Comparison of ENCODE assay signal across 17 cellular contexts in the genomic region with DNA sequence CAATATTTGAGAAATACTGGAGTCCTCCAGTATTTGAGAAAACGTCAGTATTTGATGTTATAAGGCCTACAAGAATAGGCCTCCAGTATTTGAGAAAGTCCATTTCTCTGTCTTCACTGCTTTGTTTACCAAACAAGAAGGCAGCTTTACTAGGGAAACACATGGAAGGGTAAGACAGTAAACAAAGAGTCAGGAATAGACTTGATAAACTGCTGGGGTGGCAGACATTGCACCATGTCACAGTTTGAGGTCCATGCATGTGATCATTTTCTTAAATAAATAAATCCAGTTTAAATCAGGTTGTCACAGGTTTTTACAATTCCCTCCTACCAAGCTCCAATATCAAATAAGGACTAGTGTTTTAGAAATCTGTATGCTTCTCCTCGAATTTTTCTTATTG.
DNase-seq lines count a peak whose midpoint lies in the region; ATAC-seq and TF ChIP-seq lines count a peak whose summit lies in the region.
"Had no signal": no experiment of that assay in that cellular context is flagged by ENCODE, and none has a peak within 500 bp of the region (broad histone marks: within the 10 kb centered on the region; RNA-seq: fewer than 3 reads in every experiment).

No MANE protein-coding gene starts in this region.

- no peak for DNase-seq in GM23338 (ENCODE audit: low spot score)
- no peak for DNase-seq in neural progenitor cell (ENCODE audit: low spot score)
- DNase-seq in NCI-H524 treated with DMSO at 0.1 percent for 48 hours (lab: John Stamatoyannopoulos, UW) = no peak
- DNase-seq in DMS 273 treated with DMSO at 0.1 percent for 48 hours (lab: John Stamatoyannopoulos, UW) = no peak
- DNase-seq in left cardiac atrium = no peak
- DNase-seq: CD8-positive, alpha-beta T cell; COR-L47; DMS79; HCEC 1CT; HFFc6; KG1 had no signal

- no peaks in the 10 kb centered on the region for H3K9me2 ChIP-seq in GM23338 (ENCODE audit: insufficient read depth)

- H4K20me1 ChIP-seq in GM23338 (replicated peaks; ENCODE audit: insufficient read depth) (no peaks in the 10 kb centered on the region), OCI-LY3 (ENCODE audit: insufficient read depth, low read length) (no peaks in the 10 kb centered on the region), neural progenitor cell (ENCODE audit: low read depth) (no peaks in the 10 kb centered on the region)

- TF ChIP-seq CTCF in GM23338 (conservative IDR thresholded peaks at IDR 0.05; ENCODE audit: low read depth in 2 of 2) (no peak), OCI-LY3 (IDR thresholded peaks at IDR 0.05; ENCODE audit: low read depth, low read length) (no peak), neural progenitor cell (IDR thresholded peaks at IDR 0.05) (no peak)

- no peak overlapping the region for H3K4me3 Mint-ChIP-seq in GM23338
- no peak overlapping the region for H3K4me3 Mint-ChIP-seq in neural progenitor cell
- H3K4me3 Mint-ChIP-seq: CD14-positive monocyte; CD8-positive, alpha-beta T cell; HFFc6; IgD-negative memory B cell had no signal

- H3K4me1 Mint-ChIP-seq in GM23338 = peaks cover 26% of the 10 kb centered on the region
- no peaks in the 10 kb centered on the region for H3K4me1 Mint-ChIP-seq in neural progenitor cell
- H3K4me1 Mint-ChIP-seq: CD14-positive monocyte, IgD-negative memory B cell had no signal

- H3K4me1 ChIP-seq in GM23338 (ENCODE audit: insufficient read depth) (peaks cover 31% of the 10 kb centered on the region), HUES64 (ENCODE audit: insufficient read depth, low read length) (peaks cover 27% of the 10 kb centered on the region), OCI-LY3 (ENCODE audit: low read length) (no peaks in the 10 kb centered on the region), neural progenitor cell (no peaks in the 10 kb centered on the region)

- H3K27me3 ChIP-seq in GM23338 (ENCODE audit: insufficient read depth) (no peaks in the 10 kb centered on the region), HUES64 (ENCODE audit: insufficient read depth, low read length) (no peaks in the 10 kb centered on the region), OCI-LY3 (ENCODE audit: low read depth, low read length) (no peaks in the 10 kb centered on the region), neural progenitor cell (no peaks in the 10 kb centered on the region)

- H3F3A ChIP-seq in GM23338 (replicated peaks; ENCODE audit: low read depth) (no peaks in the 10 kb centered on the region), neural progenitor cell (ENCODE audit: low read depth) (no peaks in the 10 kb centered on the region)

- H3K27ac Mint-ChIP-seq in GM23338 = no peak overlapping the region
- no peak overlapping the region for H3K27ac Mint-ChIP-seq in neural progenitor cell
- H3K27ac Mint-ChIP-seq: CD14-positive monocyte; CD8-positive, alpha-beta T cell; HFFc6; IgD-negative memory B cell had no signal

- WGBS in HUES64 = 87% methylated on average over 1 of the region's 2 CpGs

- intact Hi-C loops in left cardiac atrium (cut with DNase I) = no loop called here

- ATAC-seq in GM23338 (no peak), left cardiac atrium (no peak)
- ATAC-seq: CD8-positive, alpha-beta T cell; GM12878 had no signal

- no peaks in the 10 kb centered on the region for H3K9me3 Mint-ChIP-seq in GM23338
- no peaks in the 10 kb centered on the region for H3K9me3 Mint-ChIP-seq in neural progenitor cell

- H3K9me3 ChIP-seq in HUES64 (ENCODE audit: insufficient read depth, low read depth, low read length) = no peaks in the 10 kb centered on the region
- no peaks in the 10 kb centered on the region for H3K9me3 ChIP-seq in OCI-LY3 (ENCODE audit: insufficient read depth, low read length)
- H3K9me3 ChIP-seq in neural progenitor cell (ENCODE audit: low read depth) = no peaks in the 10 kb centered on the region

- no peaks in the 10 kb centered on the region for H3K36me3 ChIP-seq in GM23338 (ENCODE audit: insufficient read depth)
- no peaks in the 10 kb centered on the region for H3K36me3 ChIP-seq in HUES64 (ENCODE audit: insufficient read depth, low read length)
- no peaks in the 10 kb centered on the region for H3K36me3 ChIP-seq in OCI-LY3 (replicated peaks; ENCODE audit: low read depth, low read length)
- H3K36me3 ChIP-seq in neural progenitor cell = no peaks in the 10 kb centered on the region

- H3K79me2 ChIP-seq in GM23338 (replicated peaks; ENCODE audit: insufficient read depth) (no peaks in the 10 kb centered on the region), OCI-LY3 (ENCODE audit: low read length) (no peaks in the 10 kb centered on the region), neural progenitor cell (ENCODE audit: low read depth) (no peaks in the 10 kb centered on the region)

- H3K9ac ChIP-seq in HUES64 (ENCODE audit: low read depth, low read length) (no peak overlapping the region), OCI-LY3 (ENCODE audit: low read length) (no peak overlapping the region), neural progenitor cell (no peak overlapping the region)

- H3K4me3 ChIP-seq in GM23338 = no peak overlapping the region
- no peak overlapping the region for H3K4me3 ChIP-seq in HUES64 (ENCODE audit: low read length)
- no peak overlapping the region for H3K4me3 ChIP-seq in OCI-LY3 (ENCODE audit: low read length)
- H3K4me3 ChIP-seq in neural progenitor cell = no peak overlapping the region
- H3K4me3 ChIP-seq: GM12878 had no signal

- H3K4me2 ChIP-seq in GM23338 (no peak overlapping the region), OCI-LY3 (ENCODE audit: low read length) (no peak overlapping the region), neural progenitor cell (no peak overlapping the region)

- 0 out of 2 replicates have a peak overlapping the region, but pooled peaks have one; percentile 3 for H2AFZ ChIP-seq in GM23338
- 0 out of 2 replicates have a peak overlapping the region, but pooled peaks have one; percentile 21 for H2AFZ ChIP-seq in OCI-LY3 (ENCODE audit: low read depth, low read length)
- peak overlapping the region; percentile 50 for H2AFZ ChIP-seq in neural progenitor cell (replicated peaks)

- H3K36me3 Mint-ChIP-seq in GM23338 (ENCODE audit: low read depth) (no peaks in the 10 kb centered on the region), neural progenitor cell (no peaks in the 10 kb centered on the region)
- H3K36me3 Mint-ChIP-seq: CD14-positive monocyte; CD8-positive, alpha-beta T cell had no signal

- H3K27ac ChIP-seq in GM23338 (ENCODE audit: low read depth) (no peak overlapping the region), HUES64 (ENCODE audit: low read depth, low read length) (peak overlapping the region; percentile 42), OCI-LY3 (ENCODE audit: low read length) (no peak overlapping the region), neural progenitor cell (no peak overlapping the region)
- H3K27ac ChIP-seq: HL-60 had no signal

- no peaks in the 10 kb centered on the region for H3K27me3 Mint-ChIP-seq in GM23338 (ENCODE audit: insufficient read depth, low read depth, poor library complexity)
- no peaks in the 10 kb centered on the region for H3K27me3 Mint-ChIP-seq in neural progenitor cell (ENCODE audit: insufficient read depth, low read depth)
- H3K27me3 Mint-ChIP-seq: IgD-negative memory B cell had no signal

TF ChIP-seq in GM23338, 12 proteins besides CTCF, POLR2A, EP300 and RAD21:
- TF ChIP-seq NANOG (IDR thresholded peaks at IDR 0.05; ENCODE audit: borderline replicate concordance) (no peak), EZH2phosphoT487 (IDR thresholded peaks at IDR 0.05; ENCODE audit: unreplicated experiment) (no peak), CREB1 (CRISPR knock-in tag; IDR thresholded peaks at IDR 0.05; ENCODE audit: low read depth) (no peak), STAT1 (IDR thresholded peaks at IDR 0.05; ENCODE audit: unreplicated experiment) (no peak)
- TF ChIP-seq, protein P1, sequence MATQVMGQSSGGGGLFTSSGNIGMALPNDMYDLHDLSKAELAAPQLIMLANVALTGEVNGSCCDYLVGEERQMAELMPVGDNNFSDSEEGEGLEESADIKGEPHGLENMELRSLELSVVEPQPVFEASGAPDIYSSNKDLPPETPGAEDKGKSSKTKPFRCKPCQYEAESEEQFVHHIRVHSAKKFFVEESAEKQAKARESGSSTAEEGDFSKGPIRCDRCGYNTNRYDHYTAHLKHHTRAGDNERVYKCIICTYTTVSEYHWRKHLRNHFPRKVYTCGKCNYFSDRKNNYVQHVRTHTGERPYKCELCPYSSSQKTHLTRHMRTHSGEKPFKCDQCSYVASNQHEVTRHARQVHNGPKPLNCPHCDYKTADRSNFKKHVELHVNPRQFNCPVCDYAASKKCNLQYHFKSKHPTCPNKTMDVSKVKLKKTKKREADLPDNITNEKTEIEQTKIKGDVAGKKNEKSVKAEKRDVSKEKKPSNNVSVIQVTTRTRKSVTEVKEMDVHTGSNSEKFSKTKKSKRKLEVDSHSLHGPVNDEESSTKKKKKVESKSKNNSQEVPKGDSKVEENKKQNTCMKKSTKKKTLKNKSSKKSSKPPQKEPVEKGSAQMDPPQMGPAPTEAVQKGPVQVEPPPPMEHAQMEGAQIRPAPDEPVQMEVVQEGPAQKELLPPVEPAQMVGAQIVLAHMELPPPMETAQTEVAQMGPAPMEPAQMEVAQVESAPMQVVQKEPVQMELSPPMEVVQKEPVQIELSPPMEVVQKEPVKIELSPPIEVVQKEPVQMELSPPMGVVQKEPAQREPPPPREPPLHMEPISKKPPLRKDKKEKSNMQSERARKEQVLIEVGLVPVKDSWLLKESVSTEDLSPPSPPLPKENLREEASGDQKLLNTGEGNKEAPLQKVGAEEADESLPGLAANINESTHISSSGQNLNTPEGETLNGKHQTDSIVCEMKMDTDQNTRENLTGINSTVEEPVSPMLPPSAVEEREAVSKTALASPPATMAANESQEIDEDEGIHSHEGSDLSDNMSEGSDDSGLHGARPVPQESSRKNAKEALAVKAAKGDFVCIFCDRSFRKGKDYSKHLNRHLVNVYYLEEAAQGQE (IDR thresholded peaks at IDR 0.05; ENCODE audit: unreplicated experiment) = no peak
